9 cellular contexts compared by ENCODE assay signal in genomic region chr14:68684466-68685418, GRCh38.
A peak's percentile ranks its signal among the peaks of the same experiment; 100 is the strongest.
DNase-seq lines count a peak whose midpoint lies in the region; ATAC-seq and TF ChIP-seq lines count a peak whose summit lies in the region.
"Had no signal": no experiment of that assay in that cellular context is flagged by ENCODE, and none has a peak within 500 bp of the region (broad histone marks: within the 10 kb centered on the region; RNA-seq: fewer than 3 reads in every experiment).

No MANE protein-coding gene starts in this region.

- no peaks in the 10 kb centered on the region for H3K27me3 Mint-ChIP-seq in stimulated activated naive CD8-positive, alpha-beta T cell treated with anti-CD3 and anti-CD28 coated beads, Interleukin-15, Interleukin-2, amounts not matched to agents 100 ng/mL and 50 ng/mL, for 24 hours
- H3K27me3 Mint-ChIP-seq in brain, result no peaks in the 10 kb centered on the region
- H3K27me3 Mint-ChIP-seq in naive thymus-derived CD8-positive, alpha-beta T cell, result no peaks in the 10 kb centered on the region

- H3K4me3 Mint-ChIP-seq in stimulated activated naive CD8-positive, alpha-beta T cell treated with anti-CD3 and anti-CD28 coated beads, Interleukin-15, Interleukin-2, amounts not matched to agents 100 ng/mL and 50 ng/mL, for 24 hours, result peak overlapping the region; percentile 60
- H3K4me3 Mint-ChIP-seq in brain, result no peak overlapping the region
- H3K4me3 Mint-ChIP-seq in naive thymus-derived CD8-positive, alpha-beta T cell, result peak overlapping the region in 9 of 10 donors; percentile 32 to 77 (median 72)

- POLR2A ChIA-PET in naive thymus-derived CD8-positive, alpha-beta T cell (lab: Charles Lee), result interaction anchor here (0.5 to 4.8 kb wide), 15 partner anchors 10 to 401 kb away, joined by 3 to 94 read pairs (median 7); partner anchors contain the start of gene ZFP36L1

- ATAC-seq in stimulated activated naive CD8-positive, alpha-beta T cell treated with anti-CD3 and anti-CD28 coated beads, Interleukin-15, Interleukin-2, amounts not matched to agents 100 U/mL and 50 U/mL, for 24 hours, result no peak
- ATAC-seq in naive thymus-derived CD8-positive, alpha-beta T cell, result no peak
- ATAC-seq in HG03039 (IDR thresholded peaks at IDR 0.05; ENCODE audit: unreplicated experiment), result no peak
- ATAC-seq in HG02970 (IDR thresholded peaks at IDR 0.05; ENCODE audit: low FRiP score, unreplicated experiment), result no peak

- H3K36me3 Mint-ChIP-seq in stimulated activated naive CD8-positive, alpha-beta T cell treated with anti-CD3 and anti-CD28 coated beads, Interleukin-15, Interleukin-2, amounts not matched to agents 100 ng/mL and 50 ng/mL, for 24 hours (ENCODE audit: low read depth), result no peaks in the 10 kb centered on the region
- peaks cover 6% of the 10 kb centered on the region for H3K36me3 Mint-ChIP-seq in brain
- H3K36me3 Mint-ChIP-seq in naive thymus-derived CD8-positive, alpha-beta T cell, result no peaks in the 10 kb centered on the region

- TF ChIP-seq CTCF in brain (conservative IDR thresholded peaks at IDR 0.05), result no peak

- DNase-seq in stimulated activated naive CD8-positive, alpha-beta T cell treated with anti-CD3 and anti-CD28 coated beads, Interleukin-15, Interleukin-2, amounts not matched to agents 100 U/mL and 50 U/mL, for 24 hours, result no peak
- no peak for DNase-seq in naive thymus-derived CD8-positive, alpha-beta T cell
- DNase-seq in 8988T, result no peak
- no peak for DNase-seq in NCI-H82 (lab: John Stamatoyannopoulos, UW)
- DNase-seq: amygdala had no signal

- H3K9me3 Mint-ChIP-seq in stimulated activated naive CD8-positive, alpha-beta T cell treated with anti-CD3 and anti-CD28 coated beads, Interleukin-15, Interleukin-2, amounts not matched to agents 100 ng/mL and 50 ng/mL, for 24 hours, result no peaks in the 10 kb centered on the region
- H3K9me3 Mint-ChIP-seq in brain, result peaks cover 5 to 10% (median 7%) of the 10 kb centered on the region in 5 experiments
- no peaks in the 10 kb centered on the region for H3K9me3 Mint-ChIP-seq in naive thymus-derived CD8-positive, alpha-beta T cell

- H3K27ac Mint-ChIP-seq in stimulated activated naive CD8-positive, alpha-beta T cell treated with anti-CD3 and anti-CD28 coated beads, Interleukin-15, Interleukin-2, amounts not matched to agents 100 ng/mL and 50 ng/mL, for 24 hours, result peak overlapping the region; percentile 89
- peak overlapping the region in 4 of 5 experiments; percentile 3 to 99 (median 78) for H3K27ac Mint-ChIP-seq in brain
- peak overlapping the region; percentile 93 to 98 (median 96) for H3K27ac Mint-ChIP-seq in naive thymus-derived CD8-positive, alpha-beta T cell

- H3K4me1 Mint-ChIP-seq in stimulated activated naive CD8-positive, alpha-beta T cell treated with anti-CD3 and anti-CD28 coated beads, Interleukin-15, Interleukin-2, amounts not matched to agents 100 ng/mL and 50 ng/mL, for 24 hours (ENCODE audit: low read depth), result peaks cover 69% of the 10 kb centered on the region
- peaks cover 94% of the 10 kb centered on the region for H3K4me1 Mint-ChIP-seq in brain
- peaks cover 38 to 87% (median 72%) of the 10 kb centered on the region in 4 donors for H3K4me1 Mint-ChIP-seq in naive thymus-derived CD8-positive, alpha-beta T cell

Comparison
In these comparisons a context has a peak if more than half of its experiments do, and no peak if none do; other contexts are left out.
1. H3K4me3 Mint-ChIP-seq: peak in stimulated activated naive CD8-positive, alpha-beta T cell treated with anti-CD3 and anti-CD28 coated beads, Interleukin-15, Interleukin-2, amounts not matched to agents 100 ng/mL and 50 ng/mL, for 24 hours (single experiment) and naive thymus-derived CD8-positive, alpha-beta T cell (9 of 10); none in brain (0 of 5).
2. Peak in every context shown above with its lines, with median percentiles within 50 percentile points of each other: H3K27ac Mint-ChIP-seq.